In the genomic region with DNA sequence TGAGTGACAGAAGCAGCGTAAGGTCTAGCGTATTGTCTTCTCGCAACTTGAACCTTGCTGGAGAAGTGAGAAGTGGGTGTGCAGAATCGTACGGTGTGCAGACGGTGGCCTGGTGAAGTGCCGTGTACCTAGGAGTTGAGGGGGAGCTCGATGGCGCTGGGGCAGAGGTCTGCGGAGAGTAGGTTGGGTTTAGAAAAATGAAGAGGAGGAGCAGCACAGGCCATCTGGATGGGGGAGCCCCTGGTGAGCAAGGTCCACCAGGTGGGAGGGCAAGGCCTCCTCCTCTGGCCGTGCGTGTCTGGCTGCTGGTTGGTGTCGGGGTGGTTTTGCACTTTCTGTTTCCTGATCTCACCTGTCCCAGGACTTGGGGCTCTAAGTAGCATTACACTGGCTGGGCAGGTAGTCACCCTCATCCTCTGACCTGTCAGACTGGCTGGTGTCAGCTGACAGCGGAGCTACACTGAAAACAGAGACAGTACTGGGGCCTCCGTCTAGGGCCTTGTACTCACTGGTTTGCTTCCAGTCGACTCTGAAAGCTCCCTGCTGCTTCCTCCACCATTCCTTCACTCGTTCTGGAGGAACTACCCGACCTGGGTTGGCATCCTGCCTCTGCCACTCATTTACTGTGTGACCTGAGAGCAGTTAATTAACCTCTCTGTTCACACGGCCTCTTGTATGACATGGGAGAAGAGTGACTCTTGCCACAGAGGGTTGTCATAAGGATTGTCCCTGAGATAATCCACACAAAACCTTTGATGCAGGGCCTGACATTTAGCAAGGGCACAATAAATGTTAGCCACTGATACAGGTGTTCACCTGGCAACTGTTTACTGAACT, we compare ENCODE assay signal across 25 cellular contexts.
DNase-seq lines count a peak whose midpoint lies in the region; ATAC-seq lines count a peak whose summit lies in the region.
"Had no signal": no experiment of that assay in that cellular context is flagged by ENCODE, and none has a peak within 500 bp of the region (broad histone marks: within the 10 kb centered on the region; RNA-seq: fewer than 3 reads in every experiment).

No MANE protein-coding gene starts in this region.

- H3K36me3 Mint-ChIP-seq in CD4-positive, alpha-beta memory T cell = peaks cover 0 to 18% of the 10 kb centered on the region in 2 donors
- peaks cover 45% of the 10 kb centered on the region for H3K36me3 Mint-ChIP-seq in dendritic cell treated with granulocyte-macrophage colony-stimulating factor and Interleukin-4, amounts not matched to agents 40 ng/mL and 50 ng/mL, for 4 days (ENCODE audit: low read depth)
- no peaks in the 10 kb centered on the region for H3K36me3 Mint-ChIP-seq in natural killer cell treated with Interleukin-12 subunit alpha and Interleukin-12 subunit beta and Interleukin-15 and Interleukin-18, amount 100 ng/mL, for 72 hours

- ATAC-seq in natural killer cell treated with Interleukin-12 subunit alpha and Interleukin-12 subunit beta and Interleukin-15 and Interleukin-18, amount 100 ng/mL, for 72 hours = no peak
- ATAC-seq: upper lobe of right lung had no signal

- H3K27me3 Mint-ChIP-seq in CD4-positive, alpha-beta memory T cell = no peaks in the 10 kb centered on the region
- no peaks in the 10 kb centered on the region for H3K27me3 Mint-ChIP-seq in dendritic cell treated with granulocyte-macrophage colony-stimulating factor and Interleukin-4, amounts not matched to agents 40 ng/mL and 50 ng/mL, for 4 days
- H3K27me3 Mint-ChIP-seq in natural killer cell treated with Interleukin-12 subunit alpha and Interleukin-12 subunit beta and Interleukin-15 and Interleukin-18, amount 100 ng/mL, for 72 hours = no peaks in the 10 kb centered on the region

- peaks cover 94% of the 10 kb centered on the region for H3K4me1 ChIP-seq in BLaER1
- H3K4me1 ChIP-seq in CD4-positive, alpha-beta memory T cell (ENCODE audit: insufficient read depth, low read length) = peaks cover 47% of the 10 kb centered on the region
- H3K4me1 ChIP-seq: right lobe of liver had no signal

- CTCF ChIA-PET in CD4-positive, alpha-beta memory T cell (lab: Charles Lee; ENCODE audit: partially characterized antibody) = interaction anchor here (1.5 kb wide), 1 partner anchor 9 kb away, joined by 3 read pairs; no protein-coding TSS in a partner anchor

- no peak overlapping the region for H3K9ac ChIP-seq in BLaER1

- H3K27ac Mint-ChIP-seq in CD4-positive, alpha-beta memory T cell = peak overlapping the region in 6 of 7 donors; percentile 32 to 87 (median 66)
- peak overlapping the region; percentile 53 for H3K27ac Mint-ChIP-seq in dendritic cell treated with granulocyte-macrophage colony-stimulating factor and Interleukin-4, amounts not matched to agents 40 ng/mL and 50 ng/mL, for 4 days
- peak overlapping the region; percentile 20 to 96 for H3K27ac Mint-ChIP-seq in natural killer cell treated with Interleukin-12 subunit alpha and Interleukin-12 subunit beta and Interleukin-15 and Interleukin-18, amount 100 ng/mL, for 72 hours
- H3K27ac Mint-ChIP-seq: nephron progenitor cell had no signal

- peaks cover 0 to 5% (median 0%) of the 10 kb centered on the region in 8 donors for H3K9me3 Mint-ChIP-seq in CD4-positive, alpha-beta memory T cell
- no peaks in the 10 kb centered on the region for H3K9me3 Mint-ChIP-seq in dendritic cell treated with granulocyte-macrophage colony-stimulating factor and Interleukin-4, amounts not matched to agents 40 ng/mL and 50 ng/mL, for 4 days
- H3K9me3 Mint-ChIP-seq in natural killer cell treated with Interleukin-12 subunit alpha and Interleukin-12 subunit beta and Interleukin-15 and Interleukin-18, amount 100 ng/mL, for 72 hours = no peaks in the 10 kb centered on the region
- H3K9me3 Mint-ChIP-seq: nephron progenitor cell had no signal

- peaks cover 100% of the 10 kb centered on the region for H4K20me1 ChIP-seq in BLaER1

- no peaks in the 10 kb centered on the region for H3K9me3 ChIP-seq in BLaER1
- no peaks in the 10 kb centered on the region for H3K9me3 ChIP-seq in CD4-positive, alpha-beta memory T cell (ENCODE audit: control insufficient read depth in 1 of 2, low read length in 2 of 2)
- H3K9me3 ChIP-seq: right lobe of liver, upper lobe of right lung had no signal

- 0 out of 2 replicates have a peak overlapping the region, but pooled peaks have one; percentile 8 for H3K27ac ChIP-seq in BLaER1
- H3K27ac ChIP-seq in CD4-positive, alpha-beta memory T cell (ENCODE audit: low read depth, low read length) = no peak overlapping the region
- H3K27ac ChIP-seq: brain microvascular endothelial cell, epithelial cell of prostate, right lobe of liver, upper lobe of right lung had no signal

- peaks cover 34% of the 10 kb centered on the region for H3K36me3 ChIP-seq in BLaER1
- H3K36me3 ChIP-seq in CD4-positive, alpha-beta memory T cell (ENCODE audit: insufficient read depth, low read length) = no peaks in the 10 kb centered on the region
- H3K36me3 ChIP-seq: right lobe of liver, upper lobe of right lung had no signal

- intact Hi-C loops in CD4-positive, alpha-beta memory T cell (cut with micrococcal nuclease) = no loop called here
- intact Hi-C loops in dendritic cell treated with granulocyte-macrophage colony-stimulating factor and Interleukin-4, amounts not matched to agents 40 ng/mL and 50 ng/mL, for 4 days (cut with micrococcal nuclease) = loop anchor here (5.0 to 10.0 kb wide), 2 partner anchors 322 to 345 kb away; no protein-coding TSS in a partner anchor

- DNase-seq in CD4-positive, alpha-beta memory T cell = no peak
- DNase-seq in natural killer cell treated with Interleukin-12 subunit alpha and Interleukin-12 subunit beta and Interleukin-15 and Interleukin-18, amount 100 ng/mL, for 72 hours (ENCODE audit: low spot score) = no peak
- DNase-seq in RPMI8226 (no peak), NCI-H187 treated with DMSO at 0.1 percent for 48 hours (lab: John Stamatoyannopoulos, UW) (no peak), NOMO-1 treated with DMSO at 0.1 percent for 48 hours (lab: John Stamatoyannopoulos, UW; ENCODE audit: unreplicated experiment) (no peak)
- DNase-seq: activated CD4-positive, CD25-positive, alpha-beta regulatory T cell; activated gamma-delta T cell treated with Interleukin-2 at 50 U/mL for 16 hours; amniotic stem cell; brain microvascular endothelial cell; islet precursor cell; NCI-H1048; NCI-H1694; NCI-H2171; NCI-H524 treated with DMSO at 0.1 percent for 48 hours; nephron progenitor cell; NK-92 treated with Interleukin-12 subunit alpha and Interleukin-12 subunit beta, amount 100 ng/mL, for 24 hours; right lobe of liver; SHP77; stimulated activated CD4-positive, alpha-beta T cell treated with anti-CD3 and anti-CD28 coated beads, Interleukin-12 subunit alpha, Interleukin-12 subunit beta, amount 100 ng/mL, for 4 hours; stimulated activated CD4-positive, alpha-beta T cell treated with anti-CD3 and anti-CD28 coated beads, Interleukin-4, amount 100 ng/mL, for 1 hour; substantia nigra; upper lobe of right lung had no signal

- H3K4me2 ChIP-seq in BLaER1 = no peak overlapping the region

- POLR2A ChIA-PET in CD4-positive, alpha-beta memory T cell (lab: Charles Lee; ENCODE audit: partially characterized antibody) = no interaction called here

- H3K4me1 Mint-ChIP-seq in CD4-positive, alpha-beta memory T cell = peaks cover 32 to 82% (median 54%) of the 10 kb centered on the region in 4 donors
- H3K4me1 Mint-ChIP-seq in dendritic cell treated with granulocyte-macrophage colony-stimulating factor and Interleukin-4, amounts not matched to agents 40 ng/mL and 50 ng/mL, for 4 days (ENCODE audit: low read depth) = peaks cover 73% of the 10 kb centered on the region
- H3K4me1 Mint-ChIP-seq in natural killer cell treated with Interleukin-12 subunit alpha and Interleukin-12 subunit beta and Interleukin-15 and Interleukin-18, amount 100 ng/mL, for 72 hours (ENCODE audit: low read depth in 2 of 2) = peaks cover 54 to 68% of the 10 kb centered on the region in 2 donors

- H3K4me3 Mint-ChIP-seq in CD4-positive, alpha-beta memory T cell = peak overlapping the region in 2 of 8 donors; percentile 4 to 13
- no peak overlapping the region for H3K4me3 Mint-ChIP-seq in dendritic cell treated with granulocyte-macrophage colony-stimulating factor and Interleukin-4, amounts not matched to agents 40 ng/mL and 50 ng/mL, for 4 days
- no peak overlapping the region for H3K4me3 Mint-ChIP-seq in natural killer cell treated with Interleukin-12 subunit alpha and Interleukin-12 subunit beta and Interleukin-15 and Interleukin-18, amount 100 ng/mL, for 72 hours
- H3K4me3 Mint-ChIP-seq: nephron progenitor cell had no signal

- H3K27me3 ChIP-seq in BLaER1 = no peaks in the 10 kb centered on the region
- no peaks in the 10 kb centered on the region for H3K27me3 ChIP-seq in CD4-positive, alpha-beta memory T cell (ENCODE audit: insufficient read depth, low read length)
- H3K27me3 ChIP-seq: brain microvascular endothelial cell, right lobe of liver, upper lobe of right lung had no signal

- H3K4me3 ChIP-seq in BLaER1 = no peak overlapping the region
- no peak overlapping the region for H3K4me3 ChIP-seq in CD4-positive, alpha-beta memory T cell (ENCODE audit: low read length in 2 of 2)
- H3K4me3 ChIP-seq: right lobe of liver, upper lobe of right lung had no signal
